8 cellular contexts compared by ENCODE assay signal in genomic region chr10:67849331-67850011, GRCh38. TPM values are rescaled to one million over a fixed set of nuclear protein-coding genes. Genes with fewer than 3 reads are reported as not detected.
DNase-seq lines count a peak whose midpoint lies in the region; ATAC-seq, FAIRE-seq and TF ChIP-seq lines count a peak whose summit lies in the region.

No MANE protein-coding gene starts in this region.

- BruUV-seq in Caco-2 (replicated peaks; lab: Mats Ljungman, UMichigan) = TSS peak; percentile 98

- peak; percentile 96 for ATAC-seq in GM21381 (IDR thresholded peaks at IDR 0.05; ENCODE audit: unreplicated experiment)

- no peaks in the 10 kb centered on the region for H3K27me3 ChIP-seq in Caco-2 (replicated peaks; ENCODE audit: control insufficient read depth, insufficient read depth, low read length)

- no peaks in the 10 kb centered on the region for H3K4me1 ChIP-seq in Caco-2
- H3K4me1 ChIP-seq in mesodermal cell (ENCODE audit: control insufficient read depth, insufficient read depth, low read length, poor library complexity, severe bottlenecking) = no peaks in the 10 kb centered on the region

- H3K4me1 Mint-ChIP-seq in Caco-2 (ENCODE audit: low read depth, unreplicated experiment) (peaks cover 6% of the 10 kb centered on the region), endothelial cell (ENCODE audit: unreplicated experiment) (peaks cover 15% of the 10 kb centered on the region)

- H3K27ac Mint-ChIP-seq in Caco-2 (ENCODE audit: unreplicated experiment) (peak overlapping the region; percentile 95), endothelial cell (ENCODE audit: unreplicated experiment) (peak overlapping the region; percentile 98)

- H3K36me3 ChIP-seq in Caco-2 (ENCODE audit: control insufficient read depth, insufficient read depth, low read length) (no peaks in the 10 kb centered on the region), mesodermal cell (ENCODE audit: control insufficient read depth, insufficient read depth, low read length) (no peaks in the 10 kb centered on the region)

- H3K4me3 ChIP-seq in Caco-2 (ENCODE audit: low read depth, low read length) (peak overlapping the region; percentile 51), mesodermal cell (ENCODE audit: extremely low read depth, insufficient read depth, low read length, poor library complexity, severe bottlenecking) (peak overlapping the region; percentile 62)

- H3K27ac ChIP-seq in mesodermal cell (ENCODE audit: low read depth, low read length, severe bottlenecking) = no peak overlapping the region

- H3K36me3 Mint-ChIP-seq in Caco-2 (ENCODE audit: insufficient read depth, unreplicated experiment) = peaks cover 7% of the 10 kb centered on the region
- H3K36me3 Mint-ChIP-seq in endothelial cell (ENCODE audit: low read depth, unreplicated experiment) = no peaks in the 10 kb centered on the region

- 27 to 36% methylated on average over 24 to 29 of the region's 36 CpGs for WGBS in mesodermal cell (ENCODE audit: insufficient coverage in 2 of 2), 2 experiments

- CTCF ChIA-PET in Caco-2 (lab: Charles Lee) = no interaction called here

- TF ChIP-seq CTCF in Caco-2 (IDR thresholded peaks at IDR 0.05; ENCODE audit: insufficient read depth in 1 of 2, low read depth in 1 of 2, low read length in 1 of 2, severe bottlenecking in 1 of 2, unreplicated experiment in 1 of 2) (no peak), endothelial cell (IDR thresholded peaks at IDR 0.05; ENCODE audit: unreplicated experiment) (no peak)

- peak overlapping the region; percentile 94 for H3K4me3 Mint-ChIP-seq in Caco-2 (ENCODE audit: unreplicated experiment)
- H3K4me3 Mint-ChIP-seq in endothelial cell (ENCODE audit: unreplicated experiment) = peak overlapping the region; percentile 96

- peak; percentile 98 for DNase-seq in Caco-2
- peak; percentile 93 for DNase-seq in HTR-8/SVneo (ENCODE audit: insufficient read length, low spot score)
- DNase-seq in NOMO-1 treated with DMSO at 0.1 percent for 48 hours (lab: John Stamatoyannopoulos, UW; ENCODE audit: unreplicated experiment) = peak; percentile 91
- DNase-seq in activated CD8-positive, alpha-beta memory T cell treated with anti-CD3 and anti-CD28 coated beads, Interleukin-2, amount 50 U/mL, for 1 hour (ENCODE audit: extremely low read depth) = peak; percentile 68
- DNase-seq in endothelial cell (ENCODE audit: low spot score) = peak; percentile 88
- DNase-seq in stimulated activated CD8-positive, alpha-beta memory T cell treated with anti-CD3 and anti-CD28 coated beads, Interleukin-15, amount 100 ng/mL, for 24 hours (ENCODE audit: low read depth) = peak; percentile 73

- H3K9me3 Mint-ChIP-seq in Caco-2 (ENCODE audit: unreplicated experiment) = no peaks in the 10 kb centered on the region
- no peaks in the 10 kb centered on the region for H3K9me3 Mint-ChIP-seq in endothelial cell (ENCODE audit: unreplicated experiment)

- FAIRE-seq in HTR-8/SVneo (lab: Jason Lieb, UNC) = no peak

- intact Hi-C loops in Caco-2 (cut with micrococcal nuclease; ENCODE audit: unreplicated experiment) = loop anchor here (1.0 to 10.0 kb wide), 4 partner anchors 46 to 485 kb away; partner anchors contain the start of genes HNRNPH3 and PBLD

- H3K27me3 Mint-ChIP-seq in Caco-2 (ENCODE audit: insufficient read depth, unreplicated experiment) = no peaks in the 10 kb centered on the region
- H3K27me3 Mint-ChIP-seq in endothelial cell (ENCODE audit: unreplicated experiment) = peaks cover 3% of the 10 kb centered on the region

- H3K9me3 ChIP-seq in Caco-2 = no peaks in the 10 kb centered on the region
- H3K9me3 ChIP-seq in mesodermal cell (ENCODE audit: control insufficient read depth, low read length) = no peaks in the 10 kb centered on the region

- POLR2A ChIA-PET in Caco-2 (lab: Charles Lee) = interaction anchor here (0.6 to 1.2 kb wide), 6 partner anchors 19 to 483 kb away, joined by 3 to 7 read pairs (median 6); partner anchors contain the start of gene HNRNPH3

RNA-seq across cellular contexts. Expression of gene DNAJC12, which starts 11.5 kb away (rescaled TPM):
- total RNA-seq in Caco-2 (2022) (1.4 and 2.2 TPM in 2 replicates), endothelial cell (ENCODE audit: unreplicated experiment) (2.6 TPM)
- 6.7 TPM for polyA plus RNA-seq in mesodermal cell (2013, experiment 1 of 2)
- polyA plus RNA-seq in mesodermal cell (2013, experiment 2 of 2) = 5.7 TPM

RNA-seq across cellular contexts. Expression of gene SIRT1, which starts 35.0 kb away (rescaled TPM):
- total RNA-seq in Caco-2 (2022) = 43.1 and 44.1 TPM in 2 replicates
- 17.3 TPM for total RNA-seq in endothelial cell (ENCODE audit: unreplicated experiment)
- 16.8 TPM for polyA plus RNA-seq in mesodermal cell (2013, experiment 1 of 2)
- 19.3 TPM for polyA plus RNA-seq in mesodermal cell (2013, experiment 2 of 2)
